8 cellular contexts compared by ENCODE assay signal in the genomic region with DNA sequence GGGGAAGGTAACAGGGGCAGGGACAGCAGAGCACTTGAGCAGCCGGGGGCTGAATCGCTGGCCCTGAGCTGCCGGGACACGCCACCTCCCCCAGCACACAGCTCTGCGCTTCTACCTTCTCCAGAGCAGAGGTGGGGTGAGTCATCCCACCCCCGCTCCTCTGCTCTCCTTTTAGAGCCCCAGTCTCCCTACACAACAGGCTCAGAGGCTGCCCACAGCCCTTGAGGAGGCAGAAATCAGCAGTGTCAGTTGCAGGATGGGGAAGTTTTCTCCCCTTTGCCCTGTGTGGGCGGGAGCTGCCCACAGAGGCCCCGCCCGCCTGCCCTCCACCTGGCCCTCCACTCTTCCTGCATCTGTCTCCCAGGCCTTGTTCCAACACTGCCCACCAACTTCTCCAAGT.
DNase-seq lines count a peak whose midpoint lies in the region; ATAC-seq and TF ChIP-seq lines count a peak whose summit lies in the region.

No MANE protein-coding gene starts in this region.

- peaks cover 38% of the 10 kb centered on the region for H3K4me1 Mint-ChIP-seq in activated CD4-positive, alpha-beta memory T cell treated with anti-CD3 and anti-CD28 coated beads, Interleukin-2, amount 10 ng/mL, durations not matched to agents 7 days and 5 days

- ATAC-seq in GM21723 (IDR thresholded peaks at IDR 0.05; ENCODE audit: unreplicated experiment) = peak; percentile 72

- H4K20me1 ChIP-seq in DOHH2 (ENCODE audit: control insufficient read depth, insufficient read depth, low read depth, low read length) = peaks cover 3% of the 10 kb centered on the region; the same call in 1 of the 2 replicates

- H3K4me1 ChIP-seq in DOHH2 (ENCODE audit: control insufficient read depth, low read length) = peaks cover 67% of the 10 kb centered on the region

- H3K9me3 Mint-ChIP-seq in activated CD4-positive, alpha-beta memory T cell treated with anti-CD3 and anti-CD28 coated beads, Interleukin-2, amount 10 ng/mL, durations not matched to agents 7 days and 5 days = no peaks in the 10 kb centered on the region

- H3K79me2 ChIP-seq in DOHH2 (ENCODE audit: control insufficient read depth, low read length) = peaks cover 19% of the 10 kb centered on the region

- H3K36me3 ChIP-seq in DOHH2 (ENCODE audit: control insufficient read depth, low read length) = peaks cover 84% of the 10 kb centered on the region
- peaks cover 49% of the 10 kb centered on the region for H3K36me3 ChIP-seq in KOPT-K1 (ENCODE audit: insufficient read depth, low read length)

- H3K27ac ChIP-seq in DOHH2 (ENCODE audit: low read depth, low read length) = peak overlapping the region; percentile 87
- H3K27ac ChIP-seq in KOPT-K1 (ENCODE audit: low read depth, low read length, poor library complexity, severe bottlenecking) = peak overlapping the region; percentile 29

- H3K4me3 Mint-ChIP-seq in activated CD4-positive, alpha-beta memory T cell treated with anti-CD3 and anti-CD28 coated beads, Interleukin-2, amount 10 ng/mL, durations not matched to agents 7 days and 5 days = no peak overlapping the region

- CTCF ChIA-PET in activated CD4-positive, alpha-beta memory T cell treated with anti-CD3 and anti-CD28 coated beads, Interleukin-2, amount 10 ng/mL, durations not matched to agents 7 days and 5 days (lab: Charles Lee) = interaction anchor here (1.3 to 3.3 kb wide), 4 partner anchors 8 to 183 kb away, joined by 3 to 8 read pairs (median 6); no protein-coding TSS in a partner anchor

- peaks cover 15% of the 10 kb centered on the region for H3F3A ChIP-seq in DOHH2 (ENCODE audit: control insufficient read depth, insufficient read depth)

- peaks cover 49% of the 10 kb centered on the region for H3K36me3 Mint-ChIP-seq in activated CD4-positive, alpha-beta memory T cell treated with anti-CD3 and anti-CD28 coated beads, Interleukin-2, amount 10 ng/mL, durations not matched to agents 7 days and 5 days (ENCODE audit: low read depth)

- no peaks in the 10 kb centered on the region for H3K27me3 ChIP-seq in DOHH2 (ENCODE audit: control insufficient read depth, low read length)

- H3K4me2 ChIP-seq in DOHH2 (ENCODE audit: low read length) = peak overlapping the region; percentile 63

- POLR2A ChIA-PET in activated CD4-positive, alpha-beta memory T cell treated with anti-CD3 and anti-CD28 coated beads, Interleukin-2, amount 10 ng/mL, durations not matched to agents 7 days and 5 days (lab: Charles Lee) = interaction anchor here (1.0 to 2.8 kb wide), 5 partner anchors 10 to 96 kb away, joined by 3 to 12 read pairs (median 4); a partner anchor contains a TSS

- peak overlapping the region; percentile 78 for H3K27ac Mint-ChIP-seq in activated CD4-positive, alpha-beta memory T cell treated with anti-CD3 and anti-CD28 coated beads, Interleukin-2, amount 10 ng/mL, durations not matched to agents 7 days and 5 days

- H3K27me3 Mint-ChIP-seq in activated CD4-positive, alpha-beta memory T cell treated with anti-CD3 and anti-CD28 coated beads, Interleukin-2, amount 10 ng/mL, durations not matched to agents 7 days and 5 days = no peaks in the 10 kb centered on the region

- TF ChIP-seq CTCF in DOHH2 (IDR thresholded peaks at IDR 0.05; ENCODE audit: low read depth, low read length, poor library complexity, severe bottlenecking) = no peak

- DNase-seq in activated CD4-positive, alpha-beta memory T cell treated with anti-CD3 and anti-CD28 coated beads, Interleukin-2, amount 10 ng/mL, durations not matched to agents 7 days and 5 days = peak; percentile 59
- peak; percentile 57 for DNase-seq in germinal center (ENCODE audit: low spot score)
- peak; percentile 36 to 60 for DNase-seq in stimulated activated CD4-positive, alpha-beta T cell treated with anti-CD3 and anti-CD28 coated beads, Interleukin-15, amount 100 ng/mL, for 1 hour (ENCODE audit: low read depth in 1 of 2, low spot score in 1 of 2)
- DNase-seq in NCI-H146 treated with DMSO at 0.1 percent for 48 hours (lab: John Stamatoyannopoulos, UW; ENCODE audit: unreplicated experiment) = no peak
- DNase-seq in NCI-H1092 treated with DMSO at 0.1 percent for 48 hours (lab: John Stamatoyannopoulos, UW) = no peak

- H3K9me3 ChIP-seq in DOHH2 (ENCODE audit: control insufficient read depth, insufficient read depth, low read length) = no peaks in the 10 kb centered on the region
- no peaks in the 10 kb centered on the region for H3K9me3 ChIP-seq in KOPT-K1 (ENCODE audit: insufficient read depth, low read length, poor library complexity, severe bottlenecking)

- peak overlapping the region; percentile 60 for H3K4me3 ChIP-seq in DOHH2 (ENCODE audit: low read length)

- no peaks in the 10 kb centered on the region for H3K9me2 ChIP-seq in DOHH2 (replicated peaks; ENCODE audit: control insufficient read depth, low read length)

Comparison
In these comparisons a context has a peak if more than half of its experiments do, and no peak if none do; other contexts are left out.
1. DNase-seq: peak in activated CD4-positive, alpha-beta memory T cell treated with anti-CD3 and anti-CD28 coated beads, Interleukin-2, amount 10 ng/mL, durations not matched to agents 7 days and 5 days (single experiment), germinal center (single experiment) and stimulated activated CD4-positive, alpha-beta T cell treated with anti-CD3 and anti-CD28 coated beads, Interleukin-15, amount 100 ng/mL, for 1 hour (2 of 2); none in NCI-H146 treated with DMSO at 0.1 percent for 48 hours (single experiment) and NCI-H1092 treated with DMSO at 0.1 percent for 48 hours (single experiment).